Comparison of ENCODE assay signal across 8 cellular contexts in the genomic region with DNA sequence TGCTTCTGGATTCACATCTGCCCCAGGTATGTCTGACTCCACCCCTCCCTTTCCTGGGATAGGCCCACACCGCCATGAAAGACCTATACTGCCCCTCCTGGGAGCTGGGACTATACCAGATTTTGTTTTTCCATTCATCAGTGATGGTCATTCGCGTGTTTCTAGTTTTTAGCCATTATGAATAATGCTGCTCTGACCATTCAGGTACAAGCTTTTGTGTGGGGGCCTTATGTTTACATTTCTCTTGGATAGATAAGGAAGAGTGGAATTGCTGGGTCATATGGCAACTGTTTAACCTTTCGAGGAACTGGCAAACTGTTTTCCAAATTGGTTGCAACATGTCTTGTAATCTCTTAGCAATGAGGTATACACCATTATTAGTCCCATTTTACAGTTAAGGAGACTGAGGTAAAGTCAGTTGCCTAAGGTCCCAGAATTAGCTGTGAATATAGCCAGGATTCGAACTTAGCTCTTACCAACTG. TPM values are rescaled to one million over a fixed set of nuclear protein-coding genes. Genes with fewer than 3 reads are reported as not detected.
DNase-seq lines count a peak whose midpoint lies in the region; ATAC-seq and TF ChIP-seq lines count a peak whose summit lies in the region.

No MANE protein-coding gene starts in this region.

- no peaks in the 10 kb centered on the region for H3K27me3 ChIP-seq in SK-N-SH (ENCODE audit: insufficient read depth)
- no peaks in the 10 kb centered on the region for H3K27me3 ChIP-seq in iPS-15b (ENCODE audit: control insufficient read depth, insufficient read depth, low read length)

- H3K27ac ChIP-seq in SK-N-SH (ENCODE audit: low read depth in 2 of 2, low read length in 1 of 2) = no peak overlapping the region
- H3K27ac ChIP-seq in VCaP = peak overlapping the region; percentile 81

- POLR2A ChIA-PET in SK-N-SH (lab: Yijun Ruan, JAX) = interaction anchor here (1.9 kb wide), 1 partner anchor 29 kb away, joined by 8 read pairs; the partner anchor contains the start of genes CCDC157 and SF3A1

- no peaks in the 10 kb centered on the region for H3K9me2 ChIP-seq in SK-N-SH

- H3K4me1 ChIP-seq in SK-N-SH (ENCODE audit: control insufficient read depth in 1 of 2, insufficient read depth in 2 of 2, low read depth in 1 of 2, low read length in 1 of 2) = peaks cover 0 to 25% of the 10 kb centered on the region in 2 experiments; a peak in 2 of 4 replicates
- peaks cover 10% of the 10 kb centered on the region for H3K4me1 ChIP-seq in iPS-15b (ENCODE audit: control insufficient read depth, insufficient read depth, low read length)

- 86% methylated on average over 5 of the region's 5 CpGs for WGBS in SK-N-SH (ENCODE audit: low lambda C conversion rate)

- TF ChIP-seq CTCF in SK-N-SH (IDR thresholded peaks at IDR 0.05) (0 out of 2 replicates have a peak, but pooled peaks have one; percentile 18), VCaP (conservative IDR thresholded peaks at IDR 0.05) (peak; percentile 68)

- DNase-seq in SK-N-SH = peak; percentile 35
- no peak for DNase-seq in stimulated activated effector memory CD8-positive, alpha-beta T cell treated with anti-CD3 and anti-CD28 coated beads, Interleukin-12 subunit alpha, Interleukin-12 subunit beta, amount 100 ng/mL, for 72 hours (ENCODE audit: low spot score in 2 of 2)

- no peak for TF ChIP-seq RAD21 in SK-N-SH (IDR thresholded peaks at IDR 0.05; ENCODE audit: low read length)

- ATAC-seq in SK-N-SH treated with all-trans-retinoic acid at 6 μM for 48 hours = no peak
- ATAC-seq in stimulated activated effector memory CD8-positive, alpha-beta T cell treated with anti-CD3 and anti-CD28 coated beads, Interleukin-12 subunit alpha, Interleukin-12 subunit beta, amount 100 ng/mL, for 72 hours = no peak
- ATAC-seq in GM19467 (IDR thresholded peaks at IDR 0.05; ENCODE audit: unreplicated experiment) = no peak
- ATAC-seq in HG03469 (IDR thresholded peaks at IDR 0.05; ENCODE audit: unreplicated experiment) = no peak
- no peak for ATAC-seq in activated CD4-positive, CD25-positive, alpha-beta regulatory T cell treated with anti-CD3 and anti-CD28 coated beads, Interleukin-2, amount 50 U/mL, for 24 hours

- H3K4me1 Mint-ChIP-seq in stimulated activated effector memory CD8-positive, alpha-beta T cell treated with anti-CD3 and anti-CD28 coated beads, Interleukin-12 subunit alpha, Interleukin-12 subunit beta, amount 100 ng/mL, for 72 hours = peaks cover 41% of the 10 kb centered on the region

- H3K79me2 ChIP-seq in SK-N-SH (ENCODE audit: insufficient read depth) = peaks cover 29% of the 10 kb centered on the region

- peaks cover 14 to 18% of the 10 kb centered on the region in 2 experiments for H3K36me3 ChIP-seq in SK-N-SH (replicated peaks in 1 of 2; ENCODE audit: control insufficient read depth in 1 of 2, insufficient read depth in 2 of 2, low read length in 1 of 2)
- peaks cover 12% of the 10 kb centered on the region for H3K36me3 ChIP-seq in iPS-15b (ENCODE audit: control insufficient read depth, insufficient read depth, low read length)

- peaks cover 21% of the 10 kb centered on the region for H4K20me1 ChIP-seq in SK-N-SH (ENCODE audit: insufficient read depth)

- H3K9ac ChIP-seq in SK-N-SH = no peak overlapping the region
- no peak overlapping the region for H3K9ac ChIP-seq in iPS-15b (ENCODE audit: low read depth, low read length)

- H3F3A ChIP-seq in SK-N-SH (replicated peaks; ENCODE audit: insufficient read depth) = peaks cover 27% of the 10 kb centered on the region

- H3K9me3 ChIP-seq in SK-N-SH (no peaks in the 10 kb centered on the region), iPS-15b (ENCODE audit: control insufficient read depth, insufficient read depth, low read length) (no peaks in the 10 kb centered on the region)

- H3K9me3 Mint-ChIP-seq in stimulated activated effector memory CD8-positive, alpha-beta T cell treated with anti-CD3 and anti-CD28 coated beads, Interleukin-12 subunit alpha, Interleukin-12 subunit beta, amount 100 ng/mL, for 72 hours = no peaks in the 10 kb centered on the region

- H3K4me3 ChIP-seq in SK-N-SH (ENCODE audit: low read depth in 2 of 2, low read length in 1 of 2) (no peak overlapping the region), iPS-15b (ENCODE audit: low read depth, low read length) (peak overlapping the region; percentile 68)

- peak overlapping the region; percentile 93 for H3K27ac Mint-ChIP-seq in stimulated activated effector memory CD8-positive, alpha-beta T cell treated with anti-CD3 and anti-CD28 coated beads, Interleukin-12 subunit alpha, Interleukin-12 subunit beta, amount 100 ng/mL, for 72 hours

- H3K4me2 ChIP-seq in SK-N-SH = no peak overlapping the region

- 0 out of 2 replicates have a peak overlapping the region, but pooled peaks have one; percentile 91 for H2AFZ ChIP-seq in SK-N-SH (ENCODE audit: low read depth)

- H3K4me3 Mint-ChIP-seq in stimulated activated effector memory CD8-positive, alpha-beta T cell treated with anti-CD3 and anti-CD28 coated beads, Interleukin-12 subunit alpha, Interleukin-12 subunit beta, amount 100 ng/mL, for 72 hours = peak overlapping the region; percentile 89

- CTCF ChIA-PET in SK-N-SH (lab: Yijun Ruan, JAX) = interaction anchor here (1.2 to 7.7 kb wide), 3 partner anchors 9 to 72 kb away, joined by 3 to 42 read pairs (median 4); partner anchors contain the start of gene CASTOR1

- peaks cover 55% of the 10 kb centered on the region for H3K36me3 Mint-ChIP-seq in stimulated activated effector memory CD8-positive, alpha-beta T cell treated with anti-CD3 and anti-CD28 coated beads, Interleukin-12 subunit alpha, Interleukin-12 subunit beta, amount 100 ng/mL, for 72 hours

- no peak for TF ChIP-seq EP300 in SK-N-SH (IDR thresholded peaks at IDR 0.05; ENCODE audit: borderline replicate concordance in 1 of 2, low read depth in 1 of 2, low read length in 1 of 2)

TF ChIP-seq in SK-N-SH, 30 proteins besides CTCF, POLR2A, EP300 and RAD21:
- no peak for TF ChIP-seq EZH2phosphoT487 (IDR thresholded peaks at IDR 0.05; ENCODE audit: borderline replicate concordance, low read depth)
- TF ChIP-seq, protein P1, sequence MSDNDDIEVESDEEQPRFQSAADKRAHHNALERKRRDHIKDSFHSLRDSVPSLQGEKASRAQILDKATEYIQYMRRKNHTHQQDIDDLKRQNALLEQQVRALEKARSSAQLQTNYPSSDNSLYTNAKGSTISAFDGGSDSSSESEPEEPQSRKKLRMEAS (IDR thresholded peaks at IDR 0.05; ENCODE audit: low read depth) = no peak
- no peak for TF ChIP-seq JUND (IDR thresholded peaks at IDR 0.05)
- TF ChIP-seq SMC3 (IDR thresholded peaks at IDR 0.05; ENCODE audit: low read depth, low read length) = no peak
- no peak for TF ChIP-seq RXRA (IDR thresholded peaks at IDR 0.05; ENCODE audit: borderline replicate concordance, low read depth)
- no peak for TF ChIP-seq TCF12 (IDR thresholded peaks at IDR 0.05)
- no peak for TF ChIP-seq MXI1 (IDR thresholded peaks at IDR 0.05; ENCODE audit: low read depth, low read length)
- TF ChIP-seq GATA2 (CRISPR knock-in tag; IDR thresholded peaks at IDR 0.05) = no peak
- TF ChIP-seq YY1 (IDR thresholded peaks at IDR 0.05; ENCODE audit: low read depth) = no peak
TF ChIP-seq in SK-N-SH: peak in this region for 0.

TF ChIP-seq in SK-N-SH treated with all-trans-retinoic acid at 6 μM for 48 hours, 23 proteins besides CTCF, POLR2A, EP300 and RAD21 (continues in another document):
- no peak for TF ChIP-seq ZFP30 (CRISPR knock-in tag; IDR thresholded peaks at IDR 0.05)
- TF ChIP-seq GLIS3 (CRISPR knock-in tag; IDR thresholded peaks at IDR 0.05) = no peak
- TF ChIP-seq SNAI2 (CRISPR knock-in tag; IDR thresholded peaks at IDR 0.05) = no peak
- TF ChIP-seq, protein P2, sequence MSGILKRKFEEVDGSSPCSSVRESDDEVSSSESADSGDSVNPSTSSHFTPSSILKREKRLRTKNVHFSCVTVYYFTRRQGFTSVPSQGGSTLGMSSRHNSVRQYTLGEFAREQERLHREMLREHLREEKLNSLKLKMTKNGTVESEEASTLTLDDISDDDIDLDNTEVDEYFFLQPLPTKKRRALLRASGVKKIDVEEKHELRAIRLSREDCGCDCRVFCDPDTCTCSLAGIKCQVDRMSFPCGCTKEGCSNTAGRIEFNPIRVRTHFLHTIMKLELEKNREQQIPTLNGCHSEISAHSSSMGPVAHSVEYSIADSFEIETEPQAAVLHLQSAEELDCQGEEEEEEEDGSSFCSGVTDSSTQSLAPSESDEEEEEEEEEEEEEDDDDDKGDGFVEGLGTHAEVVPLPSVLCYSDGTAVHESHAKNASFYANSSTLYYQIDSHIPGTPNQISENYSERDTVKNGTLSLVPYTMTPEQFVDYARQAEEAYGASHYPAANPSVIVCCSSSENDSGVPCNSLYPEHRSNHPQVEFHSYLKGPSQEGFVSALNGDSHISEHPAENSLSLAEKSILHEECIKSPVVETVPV (CRISPR knock-in tag; IDR thresholded peaks at IDR 0.05) = no peak
- TF ChIP-seq PATZ1 (CRISPR knock-in tag; IDR thresholded peaks at IDR 0.05; ENCODE audit: borderline replicate concordance) = no peak

RNA-seq across cellular contexts. Expression of gene TBC1D10A, which starts 1.2 kb away (rescaled TPM):
- polyA plus RNA-seq in SK-N-SH (2012; rRNA removed) = 15.3 and 16.5 TPM in 2 replicates
- 6.5 and 9.7 TPM in 2 replicates for polyA plus RNA-seq in SK-N-SH (2012; cell fraction: cytosol; rRNA removed)
- 27.1 and 28.3 TPM in 2 replicates for polyA plus RNA-seq in SK-N-SH (2012; cell fraction: nucleus; rRNA removed)

RNA-seq across cellular contexts. Expression of gene SF3A1, which starts 28.8 kb away (rescaled TPM):
- polyA plus RNA-seq in SK-N-SH (2012; rRNA removed) = 37.5 and 75.2 TPM in 2 replicates
- 57.9 and 75.1 TPM in 2 replicates for polyA plus RNA-seq in SK-N-SH (2012; cell fraction: cytosol; rRNA removed)
- 121 and 150 TPM in 2 replicates for polyA plus RNA-seq in SK-N-SH (2012; cell fraction: nucleus; rRNA removed)

RNA-seq across cellular contexts. Expression of gene CCDC157, which starts 28.9 kb away (rescaled TPM):
- polyA plus RNA-seq in SK-N-SH (2012; rRNA removed) = 5.8 and 7.9 TPM in 2 replicates
- 3.3 and 5.5 TPM in 2 replicates for polyA plus RNA-seq in SK-N-SH (2012; cell fraction: cytosol; rRNA removed)
- polyA plus RNA-seq in SK-N-SH (2012; cell fraction: nucleus; rRNA removed) = 8.3 and 9.8 TPM in 2 replicates

RNA-seq across cellular contexts. Expression of gene CASTOR1, which starts 38.6 kb away (rescaled TPM):
- polyA plus RNA-seq in SK-N-SH (2012; rRNA removed) = 14.4 and 17.4 TPM in 2 replicates
- polyA plus RNA-seq in SK-N-SH (2012; cell fraction: cytosol; rRNA removed) = 4.5 and 8.5 TPM in 2 replicates
- polyA plus RNA-seq in SK-N-SH (2012; cell fraction: nucleus; rRNA removed) = 29.2 and 38.1 TPM in 2 replicates

RNA-seq across cellular contexts. Expression of gene RNF215, which starts 59.3 kb away (rescaled TPM):
- polyA plus RNA-seq in SK-N-SH (2012; rRNA removed) = 28.6 and 37.2 TPM in 2 replicates
- polyA plus RNA-seq in SK-N-SH (2012; cell fraction: cytosol; rRNA removed) = 9.9 and 17.0 TPM in 2 replicates
- polyA plus RNA-seq in SK-N-SH (2012; cell fraction: nucleus; rRNA removed) = 123 and 141 TPM in 2 replicates
